In the genomic region with DNA sequence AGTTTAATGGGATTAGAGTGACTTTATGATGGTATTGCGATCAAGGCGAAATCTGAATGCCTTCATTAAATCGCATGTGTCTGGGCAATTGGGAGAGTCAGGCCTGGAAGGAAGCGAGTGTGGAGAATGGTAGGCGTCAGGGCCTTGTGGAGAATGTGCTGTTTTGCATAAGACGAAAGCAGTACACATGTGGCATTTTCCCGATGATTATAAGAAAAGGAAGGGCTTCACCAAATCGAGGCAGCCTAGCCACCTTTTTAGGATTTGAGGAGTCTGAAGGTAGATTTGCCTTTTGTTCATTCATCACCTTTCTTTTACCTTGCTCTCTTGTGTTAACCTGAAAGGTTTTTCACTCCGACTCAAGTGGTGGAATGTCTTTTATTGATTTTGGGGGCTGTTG, we compare ENCODE assay signal across 11 cellular contexts. TPM values are rescaled to one million over a fixed set of nuclear protein-coding genes. Genes with fewer than 3 reads are reported as not detected.
DNase-seq lines count a peak whose midpoint lies in the region; ATAC-seq and TF ChIP-seq lines count a peak whose summit lies in the region.
"Had no signal": no experiment of that assay in that cellular context is flagged by ENCODE, and none has a peak within 500 bp of the region (broad histone marks: within the 10 kb centered on the region; RNA-seq: fewer than 3 reads in every experiment).

No MANE protein-coding gene starts in this region.

- peak; percentile 32 for DNase-seq in EH (ENCODE audit: low read depth)
- no peak for DNase-seq in right cardiac atrium
- no peak for DNase-seq in SKM-1 (lab: John Stamatoyannopoulos, UW; ENCODE audit: unreplicated experiment)
- no peak for DNase-seq in kidney tubule cell (ENCODE audit: low spot score)
- DNase-seq: activated CD4-positive, alpha-beta T cell treated with anti-CD3 and anti-CD28 coated beads for 36 hours; DMS79 had no signal

- H3K27ac ChIP-seq in right cardiac atrium (ENCODE audit: low read length) (peak overlapping the region; percentile 80), skin epidermis (peak overlapping the region in 20 of 21 experiments; percentile 23 to 100 (median 98))

- no peaks in the 10 kb centered on the region for H3K27me3 ChIP-seq in right cardiac atrium (ENCODE audit: control insufficient read depth, insufficient read depth)

- H3K4me1 ChIP-seq in right cardiac atrium (ENCODE audit: control insufficient read depth, insufficient read depth, low read length) = peaks cover 21% of the 10 kb centered on the region

- intact Hi-C loops in right cardiac atrium (cut with DNase I) = loop anchor here in 2 of 4 donors (10.0 kb wide), 3 partner anchors 81 to 189 kb away; no protein-coding TSS in a partner anchor

- H3K4me3 ChIP-seq in WI38 (ENCODE audit: low read depth, low read length) = peak overlapping the region; percentile 55
- H3K4me3 ChIP-seq in right cardiac atrium (ENCODE audit: low read length) = no peak overlapping the region
- peak overlapping the region in 1 of 7 experiments; percentile 47 for H3K4me3 ChIP-seq in skin epidermis
- H3K4me3 ChIP-seq: K562 had no signal

- TF ChIP-seq CTCF in WI38 (IDR thresholded peaks at IDR 0.05; ENCODE audit: low read depth, low read length) = no peak

- 60% methylated on average over 9 of the region's 9 CpGs for WGBS in right cardiac atrium

- no peak for ATAC-seq in right cardiac atrium
- ATAC-seq in GM21529 (IDR thresholded peaks at IDR 0.05; ENCODE audit: unreplicated experiment) = no peak
- ATAC-seq in HG02938 (IDR thresholded peaks at IDR 0.05; ENCODE audit: unreplicated experiment) = no peak
- ATAC-seq: activated CD4-positive, alpha-beta T cell treated with anti-CD3 and anti-CD28 coated beads for 36 hours; K562 had no signal

- H3K9me3 ChIP-seq in right cardiac atrium (ENCODE audit: control insufficient read depth, low read length) = no peaks in the 10 kb centered on the region

RNA-seq across cellular contexts. Expression of a gene that starts 1.0 kb away (rescaled TPM):
- total RNA-seq in right cardiac atrium = 10 to 100 TPM; 70.5 to 87.9 (median 75.9) TPM
- 21.1 TPM for polyA plus RNA-seq in right cardiac atrium
- polyA plus RNA-seq: K562 had no signal
